Comparison of ENCODE assay signal across 2 cellular contexts in the genomic region with DNA sequence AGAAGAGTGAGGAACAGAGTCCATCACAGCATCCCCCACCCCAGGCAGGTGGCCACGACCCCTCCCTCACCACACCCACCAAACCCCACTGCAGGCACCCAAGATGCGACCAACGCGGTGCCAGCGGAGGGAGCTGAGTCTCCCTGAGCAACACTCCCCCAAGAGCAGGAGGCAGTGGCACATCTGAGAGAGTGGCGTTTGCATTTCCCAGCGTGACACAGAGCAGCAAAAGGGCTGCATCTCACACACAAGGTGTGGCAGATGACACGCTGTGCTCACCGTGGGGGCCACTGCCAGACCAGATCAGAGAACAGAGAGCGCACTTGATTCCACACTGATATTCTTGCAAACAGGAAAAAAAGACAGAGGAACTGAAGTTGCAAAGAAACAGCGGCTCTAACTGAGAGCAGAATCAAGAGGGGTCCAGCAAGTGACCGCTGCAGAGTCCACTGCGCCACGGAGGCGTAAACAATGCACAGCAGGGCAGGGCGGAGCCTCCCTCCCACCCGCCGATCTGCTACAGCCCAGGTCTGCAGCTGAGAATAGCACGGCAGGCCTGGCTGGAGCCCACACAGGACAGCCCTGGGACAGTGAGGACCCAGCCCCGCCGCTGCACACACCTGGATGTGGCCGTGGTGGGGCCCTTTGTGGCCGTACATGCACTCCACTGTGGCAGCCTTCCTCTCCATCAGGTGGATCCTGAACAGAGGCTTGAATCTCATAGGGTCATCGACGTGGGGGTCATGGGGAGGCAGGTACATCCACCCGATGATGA.
TF ChIP-seq lines count a peak whose summit lies in the region.

No MANE protein-coding gene starts in this region.

TF ChIP-seq in HEK293, 187 proteins besides CTCF, POLR2A, EP300 and RAD21:
- TF ChIP-seq ZNF654 (tag by site-specific recombination; IDR thresholded peaks at IDR 0.05; ENCODE audit: low read depth): no peak
- TF ChIP-seq ZNF366 (tag by site-specific recombination; conservative IDR thresholded peaks at IDR 0.05): no peak
- no peak for TF ChIP-seq ZNF660 (tag by site-specific recombination; IDR thresholded peaks at IDR 0.05)
- peak; percentile 44; the same call in 1 of the 2 replicates for TF ChIP-seq ZIC2 (tag by site-specific recombination; IDR thresholded peaks at IDR 0.05)
- TF ChIP-seq ZSCAN23 (tag by site-specific recombination; IDR thresholded peaks at IDR 0.05): no peak

TF ChIP-seq in GM12891, 5 proteins besides CTCF, POLR2A, EP300 and RAD21:
- TF ChIP-seq PAX5 (IDR thresholded peaks at IDR 0.05; ENCODE audit: insufficient read depth, low read length, severe bottlenecking) (no peak), POU2F2 (IDR thresholded peaks at IDR 0.05; ENCODE audit: low read depth, low read length) (no peak), SPI1 (IDR thresholded peaks at IDR 0.05; ENCODE audit: low read depth, low read length) (no peak), POLR2AphosphoS5 (IDR thresholded peaks at IDR 0.05; ENCODE audit: low read depth, low read length) (no peak), TAF1 (IDR thresholded peaks at IDR 0.05; ENCODE audit: low read depth, low read length) (no peak)
